In genomic region chr10:115981056-115981455, GRCh38 we compare ENCODE assay signal across 1 cellular context.
TF ChIP-seq lines count a peak whose summit lies in the region.

No MANE protein-coding gene starts in this region.

TF ChIP-seq in GM23338, 12 proteins besides CTCF, POLR2A, EP300 and RAD21 (continued from another document):
- TF ChIP-seq, protein P1, sequence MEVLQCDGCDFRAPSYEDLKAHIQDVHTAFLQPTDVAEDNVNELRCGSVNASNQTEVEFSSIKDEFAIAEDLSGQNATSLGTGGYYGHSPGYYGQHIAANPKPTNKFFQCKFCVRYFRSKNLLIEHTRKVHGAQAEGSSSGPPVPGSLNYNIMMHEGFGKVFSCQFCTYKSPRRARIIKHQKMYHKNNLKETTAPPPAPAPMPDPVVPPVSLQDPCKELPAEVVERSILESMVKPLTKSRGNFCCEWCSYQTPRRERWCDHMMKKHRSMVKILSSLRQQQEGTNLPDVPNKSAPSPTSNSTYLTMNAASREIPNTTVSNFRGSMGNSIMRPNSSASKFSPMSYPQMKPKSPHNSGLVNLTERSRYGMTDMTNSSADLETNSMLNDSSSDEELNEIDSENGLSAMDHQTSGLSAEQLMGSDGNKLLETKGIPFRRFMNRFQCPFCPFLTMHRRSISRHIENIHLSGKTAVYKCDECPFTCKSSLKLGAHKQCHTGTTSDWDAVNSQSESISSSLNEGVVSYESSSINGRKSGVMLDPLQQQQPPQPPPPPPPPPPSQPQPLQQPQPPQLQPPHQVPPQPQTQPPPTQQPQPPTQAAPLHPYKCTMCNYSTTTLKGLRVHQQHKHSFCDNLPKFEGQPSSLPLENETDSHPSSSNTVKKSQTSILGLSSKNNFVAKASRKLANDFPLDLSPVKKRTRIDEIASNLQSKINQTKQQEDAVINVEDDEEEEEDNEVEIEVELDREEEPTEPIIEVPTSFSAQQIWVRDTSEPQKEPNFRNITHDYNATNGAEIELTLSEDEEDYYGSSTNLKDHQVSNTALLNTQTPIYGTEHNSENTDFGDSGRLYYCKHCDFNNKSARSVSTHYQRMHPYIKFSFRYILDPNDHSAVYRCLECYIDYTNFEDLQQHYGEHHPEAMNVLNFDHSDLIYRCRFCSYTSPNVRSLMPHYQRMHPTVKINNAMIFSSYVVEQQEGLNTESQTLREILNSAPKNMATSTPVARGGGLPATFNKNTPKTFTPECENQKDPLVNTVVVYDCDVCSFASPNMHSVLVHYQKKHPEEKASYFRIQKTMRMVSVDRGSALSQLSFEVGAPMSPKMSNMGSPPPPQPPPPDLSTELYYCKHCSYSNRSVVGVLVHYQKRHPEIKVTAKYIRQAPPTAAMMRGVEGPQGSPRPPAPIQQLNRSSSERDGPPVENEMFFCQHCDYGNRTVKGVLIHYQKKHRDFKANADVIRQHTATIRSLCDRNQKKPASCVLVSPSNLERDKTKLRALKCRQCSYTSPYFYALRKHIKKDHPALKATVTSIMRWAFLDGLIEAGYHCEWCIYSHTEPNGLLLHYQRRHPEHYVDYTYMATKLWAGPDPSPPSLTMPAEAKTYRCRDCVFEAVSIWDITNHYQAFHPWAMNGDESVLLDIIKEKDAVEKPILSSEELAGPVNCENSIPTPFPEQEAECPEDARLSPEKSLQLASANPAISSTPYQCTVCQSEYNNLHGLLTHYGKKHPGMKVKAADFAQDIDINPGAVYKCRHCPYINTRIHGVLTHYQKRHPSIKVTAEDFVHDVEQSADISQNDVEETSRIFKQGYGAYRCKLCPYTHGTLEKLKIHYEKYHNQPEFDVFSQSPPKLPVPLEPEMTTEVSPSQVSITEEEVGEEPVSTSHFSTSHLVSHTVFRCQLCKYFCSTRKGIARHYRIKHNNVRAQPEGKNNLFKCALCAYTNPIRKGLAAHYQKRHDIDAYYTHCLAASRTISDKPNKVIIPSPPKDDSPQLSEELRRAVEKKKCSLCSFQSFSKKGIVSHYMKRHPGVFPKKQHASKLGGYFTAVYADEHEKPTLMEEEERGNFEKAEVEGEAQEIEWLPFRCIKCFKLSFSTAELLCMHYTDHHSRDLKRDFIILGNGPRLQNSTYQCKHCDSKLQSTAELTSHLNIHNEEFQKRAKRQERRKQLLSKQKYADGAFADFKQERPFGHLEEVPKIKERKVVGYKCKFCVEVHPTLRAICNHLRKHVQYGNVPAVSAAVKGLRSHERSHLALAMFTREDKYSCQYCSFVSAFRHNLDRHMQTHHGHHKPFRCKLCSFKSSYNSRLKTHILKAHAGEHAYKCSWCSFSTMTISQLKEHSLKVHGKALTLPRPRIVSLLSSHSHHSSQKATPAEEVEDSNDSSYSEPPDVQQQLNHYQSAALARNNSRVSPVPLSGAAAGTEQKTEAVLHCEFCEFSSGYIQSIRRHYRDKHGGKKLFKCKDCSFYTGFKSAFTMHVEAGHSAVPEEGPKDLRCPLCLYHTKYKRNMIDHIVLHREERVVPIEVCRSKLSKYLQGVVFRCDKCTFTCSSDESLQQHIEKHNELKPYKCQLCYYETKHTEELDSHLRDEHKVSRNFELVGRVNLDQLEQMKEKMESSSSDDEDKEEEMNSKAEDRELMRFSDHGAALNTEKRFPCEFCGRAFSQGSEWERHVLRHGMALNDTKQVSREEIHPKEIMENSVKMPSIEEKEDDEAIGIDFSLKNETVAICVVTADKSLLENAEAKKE (CRISPR knock-in tag; IDR thresholded peaks at IDR 0.05): no peak
- no peak for TF ChIP-seq CREB1 (CRISPR knock-in tag; IDR thresholded peaks at IDR 0.05; ENCODE audit: low read depth)
TF ChIP-seq in GM23338: peak in this region for 0.
